8 cellular contexts compared by ENCODE assay signal in the genomic region with DNA sequence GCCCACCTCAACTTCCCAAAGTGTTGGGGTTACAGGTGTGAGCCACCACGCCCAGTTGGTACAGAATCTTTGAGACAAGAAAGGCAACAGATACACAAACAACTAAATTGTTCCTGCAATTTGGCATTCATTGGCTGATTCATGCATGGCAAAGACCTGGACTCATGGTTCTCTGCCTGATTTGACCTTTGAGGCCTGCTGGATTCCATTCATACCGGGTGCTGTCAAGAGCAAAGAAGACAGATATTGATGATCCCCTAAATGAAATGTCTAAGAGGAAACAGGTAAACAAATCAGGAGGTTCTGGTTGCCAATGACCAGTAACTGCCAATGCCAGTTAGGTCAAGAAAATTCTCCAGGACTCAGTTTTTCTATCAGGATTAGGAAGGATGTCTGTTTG.
"Had no signal": no experiment of that assay in that cellular context is flagged by ENCODE, and none has a peak within 500 bp of the region (broad histone marks: within the 10 kb centered on the region; RNA-seq: fewer than 3 reads in every experiment).

No MANE protein-coding gene starts in this region.

- H3K4me1 ChIP-seq: HAP-1 had no signal

- H3K9ac ChIP-seq: KMS-11 had no signal

- H3K4me3 ChIP-seq: GM23338, HAP-1 had no signal

- H3K27ac ChIP-seq: KMS-11 had no signal

- H2AFZ ChIP-seq: GM23338 had no signal

- H3K36me3 ChIP-seq: HAP-1 had no signal

- ATAC-seq: HCT116 had no signal

- H3K9me3 ChIP-seq: HAP-1 had no signal

- H3K4me1 Mint-ChIP-seq: IgD-negative memory B cell had no signal

- DNase-seq: H7, HFFc6, KBM-7 had no signal

- H3K4me2 ChIP-seq: GM23338, KMS-11 had no signal

- H3K27ac Mint-ChIP-seq: GM23338, HFFc6, IgD-negative memory B cell had no signal

- H3K9me3 Mint-ChIP-seq: GM23338, HFFc6 had no signal

- H3K36me3 Mint-ChIP-seq: IgD-negative memory B cell had no signal

- H3K4me3 Mint-ChIP-seq: GM23338, HFFc6, IgD-negative memory B cell had no signal
